ENCODE assay signal across 21 cellular contexts in the genomic region with DNA sequence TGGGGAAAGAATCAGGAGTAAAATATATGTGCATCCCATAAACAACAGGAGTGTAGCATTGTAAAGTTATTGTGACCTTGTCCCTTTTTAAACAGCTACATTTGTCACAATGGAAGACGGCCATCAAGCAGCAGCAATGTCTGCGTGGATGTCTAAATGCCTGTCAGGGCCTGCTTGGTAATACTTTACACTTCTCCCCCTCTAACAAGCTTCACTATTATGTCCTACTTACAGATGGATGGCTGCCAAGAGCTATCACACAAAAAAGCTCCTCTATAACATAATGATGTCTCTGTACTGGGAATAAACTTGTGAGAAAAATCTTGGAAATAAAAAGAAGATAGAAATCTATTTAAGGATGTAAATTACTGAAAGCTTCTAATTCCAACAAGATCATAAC.
DNase-seq lines count a peak whose midpoint lies in the region; ATAC-seq lines count a peak whose summit lies in the region.
"Had no signal": no experiment of that assay in that cellular context is flagged by ENCODE, and none has a peak within 500 bp of the region (broad histone marks: within the 10 kb centered on the region; RNA-seq: fewer than 3 reads in every experiment).

No MANE protein-coding gene starts in this region.

- ATAC-seq in HG02678 (IDR thresholded peaks at IDR 0.05; ENCODE audit: unreplicated experiment), result no peak
- no peak for ATAC-seq in HG03135 (IDR thresholded peaks at IDR 0.05; ENCODE audit: unreplicated experiment)
- ATAC-seq: activated CD4-positive, alpha-beta T cell treated with anti-CD3 and anti-CD28 coated beads for 36 hours; activated T-cell treated with anti-CD3 and anti-CD28 coated beads, Interleukin-2, amount 50 U/mL, for 72 hours; CD8-positive, alpha-beta T cell; stimulated activated naive B cell treated with anti-CD40 and anti-IgM and Interleukin-4, amounts not matched to agents 10 μg/mL and 1 μg/mL and 100 μg/mL, for 72 hours had no signal

- DNase-seq in Ammon's horn (ENCODE audit: low spot score) (peak; percentile 53), NCI-H1105 (lab: John Stamatoyannopoulos, UW) (peak; percentile 59), NCI-H748 treated with DMSO at 0.1 percent for 48 hours (lab: John Stamatoyannopoulos, UW) (peak; percentile 12), medulla oblongata (ENCODE audit: extremely low spot score) (peak; percentile 22), T-helper 9 cell (no peak)
- DNase-seq: activated CD4-positive, alpha-beta T cell treated with anti-CD3 and anti-CD28 coated beads for 36 hours; activated naive CD4-positive, alpha-beta T cell treated with anti-CD3 and anti-CD28 coated beads, Interleukin-2, amount 50 U/mL, for 16 hours; activated T-cell treated with anti-CD3 and anti-CD28 coated beads, Interleukin-2, amount 50 U/mL, for 72 hours; CD8-positive, alpha-beta T cell; cerebellar nuclear complex; DMS79 treated with DMSO at 0.1 percent for 48 hours; effector CD4-positive, alpha-beta T cell; GOT3; Kasumi-1; naive B cell; SHP77; stimulated activated CD4-positive, alpha-beta T cell treated with anti-CD3 and anti-CD28 coated beads, Interleukin-1b, Interleukin-23, amount 100 ng/mL, for 48 hours; stimulated activated naive B cell treated with anti-CD40 and anti-IgM and Interleukin-4, amounts not matched to agents 10 μg/mL and 1 μg/mL and 100 μg/mL, for 72 hours; thyroid gland had no signal
